ENCODE assay signal across 28 cellular contexts in genomic region chr14:30582376-30582775, GRCh38.
"Had no signal": no experiment of that assay in that cellular context is flagged by ENCODE, and none has a peak within 500 bp of the region (broad histone marks: within the 10 kb centered on the region; RNA-seq: fewer than 3 reads in every experiment).

No MANE protein-coding gene starts in this region.

- DNase-seq: hypothalamus; immature natural killer cell; kidney; left colon; left lung; lower lobe of right lung; mammary epithelial cell; mesenchymal stem cell; naive thymus-derived CD8-positive, alpha-beta T cell; nucleus accumbens; pancreas; posterior cingulate gyrus; retina; right cardiac atrium; sigmoid colon; small intestine; spleen; stimulated activated CD4-positive, alpha-beta T cell treated with anti-CD3 and anti-CD28 coated beads, Interleukin-4, amount 100 ng/mL, for 24 hours; stimulated activated naive CD4-positive, alpha-beta T cell; tibial artery; trophoblast cell; upper lobe of right lung had no signal

- H3K27ac ChIP-seq: left lung, lower lobe of right lung, pancreas, prostate gland, sigmoid colon, spleen, suprapubic skin, thoracic aorta, tibial artery, upper lobe of right lung had no signal

- H3K4me1 ChIP-seq: left lung, lower lobe of right lung, pancreas, prostate gland, suprapubic skin, tibial artery, upper lobe of right lung had no signal

- H3K27me3 ChIP-seq: left lung, pancreas, sigmoid colon, spleen, suprapubic skin, tibial artery, upper lobe of right lung had no signal

- H3K4me3 ChIP-seq: left lung, lower lobe of right lung, pancreas, prostate gland, sigmoid colon, spleen, suprapubic skin, thoracic aorta, tibial artery, upper lobe of right lung had no signal

- H3K9me3 ChIP-seq: pancreas, prostate gland, suprapubic skin, thoracic aorta, tibial artery, upper lobe of right lung had no signal

- H3K36me3 ChIP-seq: pancreas, prostate gland, sigmoid colon, upper lobe of right lung had no signal

- ATAC-seq: left colon; left lung; lower lobe of right lung; naive thymus-derived CD8-positive, alpha-beta T cell; pancreas; right cardiac atrium; stimulated activated effector memory CD8-positive, alpha-beta T cell treated with anti-CD3 and anti-CD28 coated beads, Interleukin-12 subunit alpha, Interleukin-12 subunit beta, amount 100 ng/mL, for 72 hours; upper lobe of right lung had no signal

- FAIRE-seq: islet of Langerhans, kidney, pancreas, small intestine, urothelium cell line had no signal
